ENCODE assay signal across 1 cellular context in genomic region chr2:64019083-64019974, GRCh38.
TF ChIP-seq lines count a peak whose summit lies in the region.

Gene VPS54 (minus strand): TSS chr2:64019428. CDS start chr2:63983999, 35,429 bp downstream.

TF ChIP-seq in K562, 482 proteins besides CTCF, POLR2A, EP300 and RAD21 (continued from another document and continues in another):
- TF ChIP-seq, protein P1, sequence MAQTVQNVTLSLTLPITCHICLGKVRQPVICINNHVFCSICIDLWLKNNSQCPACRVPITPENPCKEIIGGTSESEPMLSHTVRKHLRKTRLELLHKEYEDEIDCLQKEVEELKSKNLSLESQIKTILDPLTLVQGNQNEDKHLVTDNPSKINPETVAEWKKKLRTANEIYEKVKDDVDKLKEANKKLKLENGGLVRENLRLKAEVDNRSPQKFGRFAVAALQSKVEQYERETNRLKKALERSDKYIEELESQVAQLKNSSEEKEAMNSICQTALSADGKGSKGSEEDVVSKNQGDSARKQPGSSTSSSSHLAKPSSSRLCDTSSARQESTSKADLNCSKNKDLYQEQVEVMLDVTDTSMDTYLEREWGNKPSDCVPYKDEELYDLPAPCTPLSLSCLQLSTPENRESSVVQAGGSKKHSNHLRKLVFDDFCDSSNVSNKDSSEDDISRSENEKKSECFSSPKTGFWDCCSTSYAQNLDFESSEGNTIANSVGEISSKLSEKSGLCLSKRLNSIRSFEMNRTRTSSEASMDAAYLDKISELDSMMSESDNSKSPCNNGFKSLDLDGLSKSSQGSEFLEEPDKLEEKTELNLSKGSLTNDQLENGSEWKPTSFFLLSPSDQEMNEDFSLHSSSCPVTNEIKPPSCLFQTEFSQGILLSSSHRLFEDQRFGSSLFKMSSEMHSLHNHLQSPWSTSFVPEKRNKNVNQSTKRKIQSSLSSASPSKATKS (CRISPR knock-in tag; IDR thresholded peaks at IDR 0.05) = no peak
- TF ChIP-seq JUNB (CRISPR knock-in tag; conservative IDR thresholded peaks at IDR 0.05) (no peak), KLF10 (CRISPR knock-in tag; IDR thresholded peaks at IDR 0.05) (no peak), STAG1 (CRISPR knock-in tag; IDR thresholded peaks at IDR 0.05; ENCODE audit: borderline replicate concordance) (no peak), ZNF347 (CRISPR knock-in tag; IDR thresholded peaks at IDR 0.05; ENCODE audit: low read depth) (no peak), RBBP5 (IDR thresholded peaks at IDR 0.05; ENCODE audit: borderline replicate concordance, insufficient read depth, low read length, poor library complexity, severe bottlenecking) (peak; percentile 88), NCOA6 (IDR thresholded peaks at IDR 0.05) (peak; percentile 55; the same call in 1 of the 2 replicates), TCF7L2 (IDR thresholded peaks at IDR 0.05; ENCODE audit: low read depth, low read length) (no peak), ZNF644 (tag; IDR thresholded peaks at IDR 0.05; ENCODE audit: low read depth) (peak; percentile 64; the same call in 1 of the 2 replicates), GABPB2 (CRISPR knock-in tag; conservative IDR thresholded peaks at IDR 0.05) (no peak), ZNF75A (CRISPR knock-in tag; IDR thresholded peaks at IDR 0.05) (0 out of 2 replicates have a peak, but pooled peaks have one; percentile 30), KDM4B (IDR thresholded peaks at IDR 0.05; ENCODE audit: borderline replicate concordance in 2 of 2, low read depth in 1 of 2) (no peak; a peak in 1 of 4 replicates), C11orf30 (IDR thresholded peaks at IDR 0.05; ENCODE audit: low read depth) (no peak), MITF (IDR thresholded peaks at IDR 0.05) (no peak), FOSL1 (tag; conservative IDR thresholded peaks at IDR 0.05) (no peak), IFI16 (CRISPR knock-in tag; IDR thresholded peaks at IDR 0.05) (no peak), TAF1 (IDR thresholded peaks at IDR 0.05; ENCODE audit: control insufficient read depth, extremely low read depth, insufficient read depth, low read length, severe bottlenecking) (peak; percentile 77), ZNF224 (CRISPR knock-in tag; IDR thresholded peaks at IDR 0.05) (no peak), MYC (IDR thresholded peaks at IDR 0.05; ENCODE audit: low read depth, low read length) (peak; percentile 69), MYC (CRISPR knock-in tag; IDR thresholded peaks at IDR 0.05; ENCODE audit: borderline replicate concordance, low read depth) (0 out of 2 replicates have a peak, but pooled peaks have one; percentile 44), RHOXF2B (CRISPR knock-in tag; conservative IDR thresholded peaks at IDR 0.05) (0 out of 2 replicates have a peak, but pooled peaks have one; percentile 16), KDM5B (IDR thresholded peaks at IDR 0.05; ENCODE audit: insufficient replicate concordance, low read depth, low read length) (peak; percentile 75), KLF1 (tag; IDR thresholded peaks at IDR 0.05) (no peak), E2F6 (IDR thresholded peaks at IDR 0.05; ENCODE audit: borderline replicate concordance in 1 of 2, extremely low read depth in 1 of 2, insufficient read depth in 1 of 2, insufficient read length in 1 of 2, low read depth in 1 of 2, low read length in 1 of 2, poor library complexity in 1 of 2, severe bottlenecking in 1 of 2) (peak; percentile 8 to 79), DNMT1 (IDR thresholded peaks at IDR 0.05) (no peak), ZNF431 (CRISPR knock-in tag; IDR thresholded peaks at IDR 0.05) (no peak), ELK3 (CRISPR knock-in tag; IDR thresholded peaks at IDR 0.05) (no peak), ETV5 (CRISPR knock-in tag; IDR thresholded peaks at IDR 0.05; ENCODE audit: low read depth) (no peak), PTRF (tag; IDR thresholded peaks at IDR 0.05) (no peak), RBM34 (IDR thresholded peaks at IDR 0.05; ENCODE audit: borderline replicate concordance, insufficient read depth, low read length) (no peak), ZNF124 (CRISPR knock-in tag; IDR thresholded peaks at IDR 0.05) (no peak), CTBP1 (IDR thresholded peaks at IDR 0.05; ENCODE audit: borderline replicate concordance) (no peak; the same call in 1 of the 2 replicates), HDAC2 (IDR thresholded peaks at IDR 0.05) (0 out of 2 replicates have a peak, but pooled peaks have one; percentile 55), KDM1A (IDR thresholded peaks at IDR 0.05) (peak in 1 of 2 experiments; percentile 30; a peak in 1 of 4 replicates), ZNF655 (CRISPR knock-in tag; IDR thresholded peaks at IDR 0.05) (no peak)
- TF ChIP-seq, protein P2, sequence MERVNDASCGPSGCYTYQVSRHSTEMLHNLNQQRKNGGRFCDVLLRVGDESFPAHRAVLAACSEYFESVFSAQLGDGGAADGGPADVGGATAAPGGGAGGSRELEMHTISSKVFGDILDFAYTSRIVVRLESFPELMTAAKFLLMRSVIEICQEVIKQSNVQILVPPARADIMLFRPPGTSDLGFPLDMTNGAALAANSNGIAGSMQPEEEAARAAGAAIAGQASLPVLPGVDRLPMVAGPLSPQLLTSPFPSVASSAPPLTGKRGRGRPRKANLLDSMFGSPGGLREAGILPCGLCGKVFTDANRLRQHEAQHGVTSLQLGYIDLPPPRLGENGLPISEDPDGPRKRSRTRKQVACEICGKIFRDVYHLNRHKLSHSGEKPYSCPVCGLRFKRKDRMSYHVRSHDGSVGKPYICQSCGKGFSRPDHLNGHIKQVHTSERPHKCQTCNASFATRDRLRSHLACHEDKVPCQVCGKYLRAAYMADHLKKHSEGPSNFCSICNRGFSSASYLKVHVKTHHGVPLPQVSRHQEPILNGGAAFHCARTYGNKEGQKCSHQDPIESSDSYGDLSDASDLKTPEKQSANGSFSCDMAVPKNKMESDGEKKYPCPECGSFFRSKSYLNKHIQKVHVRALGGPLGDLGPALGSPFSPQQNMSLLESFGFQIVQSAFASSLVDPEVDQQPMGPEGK (CRISPR knock-in tag; IDR thresholded peaks at IDR 0.05; ENCODE audit: borderline replicate concordance) = 0 out of 2 replicates have a peak, but pooled peaks have one; percentile 42
- TF ChIP-seq, protein P3, sequence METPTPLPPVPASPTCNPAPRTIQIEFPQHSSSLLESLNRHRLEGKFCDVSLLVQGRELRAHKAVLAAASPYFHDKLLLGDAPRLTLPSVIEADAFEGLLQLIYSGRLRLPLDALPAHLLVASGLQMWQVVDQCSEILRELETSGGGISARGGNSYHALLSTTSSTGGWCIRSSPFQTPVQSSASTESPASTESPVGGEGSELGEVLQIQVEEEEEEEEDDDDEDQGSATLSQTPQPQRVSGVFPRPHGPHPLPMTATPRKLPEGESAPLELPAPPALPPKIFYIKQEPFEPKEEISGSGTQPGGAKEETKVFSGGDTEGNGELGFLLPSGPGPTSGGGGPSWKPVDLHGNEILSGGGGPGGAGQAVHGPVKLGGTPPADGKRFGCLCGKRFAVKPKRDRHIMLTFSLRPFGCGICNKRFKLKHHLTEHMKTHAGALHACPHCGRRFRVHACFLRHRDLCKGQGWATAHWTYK (CRISPR knock-in tag; IDR thresholded peaks at IDR 0.05) = 0 out of 2 replicates have a peak, but pooled peaks have one; percentile 21
- TF ChIP-seq, protein P4, sequence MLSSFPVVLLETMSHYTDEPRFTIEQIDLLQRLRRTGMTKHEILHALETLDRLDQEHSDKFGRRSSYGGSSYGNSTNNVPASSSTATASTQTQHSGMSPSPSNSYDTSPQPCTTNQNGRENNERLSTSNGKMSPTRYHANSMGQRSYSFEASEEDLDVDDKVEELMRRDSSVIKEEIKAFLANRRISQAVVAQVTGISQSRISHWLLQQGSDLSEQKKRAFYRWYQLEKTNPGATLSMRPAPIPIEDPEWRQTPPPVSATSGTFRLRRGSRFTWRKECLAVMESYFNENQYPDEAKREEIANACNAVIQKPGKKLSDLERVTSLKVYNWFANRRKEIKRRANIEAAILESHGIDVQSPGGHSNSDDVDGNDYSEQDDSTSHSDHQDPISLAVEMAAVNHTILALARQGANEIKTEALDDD (IDR thresholded peaks at IDR 0.05) = no peak
- TF ChIP-seq, protein P5, sequence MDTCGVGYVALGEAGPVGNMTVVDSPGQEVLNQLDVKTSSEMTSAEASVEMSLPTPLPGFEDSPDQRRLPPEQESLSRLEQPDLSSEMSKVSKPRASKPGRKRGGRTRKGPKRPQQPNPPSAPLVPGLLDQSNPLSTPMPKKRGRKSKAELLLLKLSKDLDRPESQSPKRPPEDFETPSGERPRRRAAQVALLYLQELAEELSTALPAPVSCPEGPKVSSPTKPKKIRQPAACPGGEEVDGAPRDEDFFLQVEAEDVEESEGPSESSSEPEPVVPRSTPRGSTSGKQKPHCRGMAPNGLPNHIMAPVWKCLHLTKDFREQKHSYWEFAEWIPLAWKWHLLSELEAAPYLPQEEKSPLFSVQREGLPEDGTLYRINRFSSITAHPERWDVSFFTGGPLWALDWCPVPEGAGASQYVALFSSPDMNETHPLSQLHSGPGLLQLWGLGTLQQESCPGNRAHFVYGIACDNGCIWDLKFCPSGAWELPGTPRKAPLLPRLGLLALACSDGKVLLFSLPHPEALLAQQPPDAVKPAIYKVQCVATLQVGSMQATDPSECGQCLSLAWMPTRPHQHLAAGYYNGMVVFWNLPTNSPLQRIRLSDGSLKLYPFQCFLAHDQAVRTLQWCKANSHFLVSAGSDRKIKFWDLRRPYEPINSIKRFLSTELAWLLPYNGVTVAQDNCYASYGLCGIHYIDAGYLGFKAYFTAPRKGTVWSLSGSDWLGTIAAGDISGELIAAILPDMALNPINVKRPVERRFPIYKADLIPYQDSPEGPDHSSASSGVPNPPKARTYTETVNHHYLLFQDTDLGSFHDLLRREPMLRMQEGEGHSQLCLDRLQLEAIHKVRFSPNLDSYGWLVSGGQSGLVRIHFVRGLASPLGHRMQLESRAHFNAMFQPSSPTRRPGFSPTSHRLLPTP (IDR thresholded peaks at IDR 0.05; ENCODE audit: borderline replicate concordance, extremely low read depth, insufficient read length) = no peak
- TF ChIP-seq, protein P6, sequence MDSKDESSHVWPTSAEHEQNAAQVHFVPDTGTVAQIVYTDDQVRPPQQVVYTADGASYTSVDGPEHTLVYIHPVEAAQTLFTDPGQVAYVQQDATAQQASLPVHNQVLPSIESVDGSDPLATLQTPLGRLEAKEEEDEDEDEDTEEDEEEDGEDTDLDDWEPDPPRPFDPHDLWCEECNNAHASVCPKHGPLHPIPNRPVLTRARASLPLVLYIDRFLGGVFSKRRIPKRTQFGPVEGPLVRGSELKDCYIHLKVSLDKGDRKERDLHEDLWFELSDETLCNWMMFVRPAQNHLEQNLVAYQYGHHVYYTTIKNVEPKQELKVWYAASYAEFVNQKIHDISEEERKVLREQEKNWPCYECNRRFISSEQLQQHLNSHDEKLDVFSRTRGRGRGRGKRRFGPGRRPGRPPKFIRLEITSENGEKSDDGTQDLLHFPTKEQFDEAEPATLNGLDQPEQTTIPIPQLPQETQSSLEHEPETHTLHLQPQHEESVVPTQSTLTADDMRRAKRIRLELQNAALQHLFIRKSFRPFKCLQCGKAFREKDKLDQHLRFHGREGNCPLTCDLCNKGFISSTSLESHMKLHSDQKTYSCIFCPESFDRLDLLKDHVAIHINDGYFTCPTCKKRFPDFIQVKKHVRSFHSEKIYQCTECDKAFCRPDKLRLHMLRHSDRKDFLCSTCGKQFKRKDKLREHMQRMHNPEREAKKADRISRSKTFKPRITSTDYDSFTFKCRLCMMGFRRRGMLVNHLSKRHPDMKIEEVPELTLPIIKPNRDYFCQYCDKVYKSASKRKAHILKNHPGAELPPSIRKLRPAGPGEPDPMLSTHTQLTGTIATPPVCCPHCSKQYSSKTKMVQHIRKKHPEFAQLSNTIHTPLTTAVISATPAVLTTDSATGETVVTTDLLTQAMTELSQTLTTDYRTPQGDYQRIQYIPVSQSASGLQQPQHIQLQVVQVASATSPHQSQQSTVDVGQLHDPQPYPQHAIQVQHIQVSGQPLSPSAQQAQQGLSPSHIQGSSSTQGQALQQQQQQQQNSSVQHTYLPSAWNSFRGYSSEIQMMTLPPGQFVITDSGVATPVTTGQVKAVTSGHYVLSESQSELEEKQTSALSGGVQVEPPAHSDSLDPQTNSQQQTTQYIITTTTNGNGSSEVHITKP (IDR thresholded peaks at IDR 0.05; ENCODE audit: partially characterized antibody) = peak; percentile 49
- TF ChIP-seq, protein P7, sequence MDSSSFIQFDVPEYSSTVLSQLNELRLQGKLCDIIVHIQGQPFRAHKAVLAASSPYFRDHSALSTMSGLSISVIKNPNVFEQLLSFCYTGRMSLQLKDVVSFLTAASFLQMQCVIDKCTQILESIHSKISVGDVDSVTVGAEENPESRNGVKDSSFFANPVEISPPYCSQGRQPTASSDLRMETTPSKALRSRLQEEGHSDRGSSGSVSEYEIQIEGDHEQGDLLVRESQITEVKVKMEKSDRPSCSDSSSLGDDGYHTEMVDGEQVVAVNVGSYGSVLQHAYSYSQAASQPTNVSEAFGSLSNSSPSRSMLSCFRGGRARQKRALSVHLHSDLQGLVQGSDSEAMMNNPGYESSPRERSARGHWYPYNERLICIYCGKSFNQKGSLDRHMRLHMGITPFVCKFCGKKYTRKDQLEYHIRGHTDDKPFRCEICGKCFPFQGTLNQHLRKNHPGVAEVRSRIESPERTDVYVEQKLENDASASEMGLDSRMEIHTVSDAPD (CRISPR knock-in tag; IDR thresholded peaks at IDR 0.05) = no peak
